In genomic region chr16:30372725-30373124, GRCh38 we compare ENCODE assay signal across 16 cellular contexts. TPM values are rescaled to one million over a fixed set of nuclear protein-coding genes. Genes with fewer than 3 reads are reported as not detected.
DNase-seq lines count a peak whose midpoint lies in the region; ATAC-seq, FAIRE-seq and TF ChIP-seq lines count a peak whose summit lies in the region.
"Had no signal": no experiment of that assay in that cellular context is flagged by ENCODE, and none has a peak within 500 bp of the region (broad histone marks: within the 10 kb centered on the region; RNA-seq: fewer than 3 reads in every experiment).

No MANE protein-coding gene starts in this region.

- no peak overlapping the region for H2AFZ ChIP-seq in trophoblast cell (ENCODE audit: insufficient read depth, low read length, poor library complexity)

- H3K23ac ChIP-seq in trophoblast cell (ENCODE audit: low read length) = no peak overlapping the region

- peaks cover 29% of the 10 kb centered on the region for H3K4me1 Mint-ChIP-seq in activated CD4-positive, alpha-beta T cell treated with anti-CD3 and anti-CD28 coated beads for 36 hours

- ATAC-seq in activated CD4-positive, alpha-beta T cell treated with anti-CD3 and anti-CD28 coated beads for 36 hours = no peak

- no peak for DNase-seq in activated CD4-positive, alpha-beta T cell treated with anti-CD3 and anti-CD28 coated beads for 36 hours
- DNase-seq in activated CD4-positive, alpha-beta T cell treated with anti-CD3 and anti-CD28 coated beads for 4 hours = no peak
- DNase-seq in NT2/D1 (ENCODE audit: low read depth, low spot score) (no peak), trophoblast cell (no peak), AG08396 (ENCODE audit: low spot score) (no peak), D721Med (ENCODE audit: insufficient read length, low spot score) (no peak), DMS114 treated with DMSO at 0.1 percent for 48 hours (lab: John Stamatoyannopoulos, UW; ENCODE audit: unreplicated experiment) (no peak)
- DNase-seq: NCI-H1417 treated with DMSO at 0.1 percent for 48 hours, NCI-H524, spleen, T-helper 9 cell, transverse colon had no signal

- H2BK12ac ChIP-seq in trophoblast cell (ENCODE audit: low read length) = peak overlapping the region; percentile 47

- H4K12ac ChIP-seq in trophoblast cell (ENCODE audit: low read depth, low read length) = no peak overlapping the region

- no peak for FAIRE-seq in D721Med (lab: Jason Lieb, UNC)

- peak overlapping the region; percentile 5 for H3K9ac ChIP-seq in NT2/D1 (ENCODE audit: insufficient read length, low read depth)
- H3K9ac ChIP-seq in trophoblast cell (ENCODE audit: low read length) = no peak overlapping the region

- H2AK5ac ChIP-seq in trophoblast cell (ENCODE audit: low read length) = no peak overlapping the region

- no peaks in the 10 kb centered on the region for H3K9me3 Mint-ChIP-seq in activated CD4-positive, alpha-beta T cell treated with anti-CD3 and anti-CD28 coated beads for 36 hours (ENCODE audit: low read depth)

- no peak overlapping the region for H3K4me3 ChIP-seq in NT2/D1 (ENCODE audit: insufficient read length, low read depth)
- no peak overlapping the region for H3K4me3 ChIP-seq in trophoblast cell (ENCODE audit: low read depth, low read length)
- H3K4me3 ChIP-seq: spleen, transverse colon had no signal

- no peak overlapping the region for H2BK5ac ChIP-seq in trophoblast cell (ENCODE audit: low read depth, low read length, poor library complexity)

- peaks cover 22% of the 10 kb centered on the region for H3K4me1 ChIP-seq in NT2/D1 (ENCODE audit: insufficient read depth, insufficient read length)
- H3K4me1 ChIP-seq in trophoblast cell (ENCODE audit: control insufficient read depth in 1 of 2, insufficient read depth in 2 of 2, low read length in 2 of 2) = peaks cover 21 to 33% of the 10 kb centered on the region in 2 experiments

- H3K9me3 ChIP-seq in NT2/D1 (ENCODE audit: insufficient read depth, low read length) (no peaks in the 10 kb centered on the region), trophoblast cell (ENCODE audit: insufficient read depth, low read depth, low read length) (no peaks in the 10 kb centered on the region)
- H3K9me3 ChIP-seq: neutrophil, spleen, transverse colon had no signal

- H3K27me3 Mint-ChIP-seq in activated CD4-positive, alpha-beta T cell treated with anti-CD3 and anti-CD28 coated beads for 36 hours = no peaks in the 10 kb centered on the region

- no peaks in the 10 kb centered on the region for H3K27me3 ChIP-seq in NT2/D1 (ENCODE audit: insufficient read depth, insufficient read length)
- no peaks in the 10 kb centered on the region for H3K27me3 ChIP-seq in trophoblast cell (ENCODE audit: insufficient read depth, low read length)
- H3K27me3 ChIP-seq: neutrophil, spleen, transverse colon had no signal

- H2BK120ac ChIP-seq in trophoblast cell (ENCODE audit: insufficient read depth, low read length, poor library complexity) = no peak overlapping the region

- no peak overlapping the region for H3K4ac ChIP-seq in trophoblast cell (ENCODE audit: low read depth, low read length)

- peaks cover 12% of the 10 kb centered on the region for H3K36me3 Mint-ChIP-seq in activated CD4-positive, alpha-beta T cell treated with anti-CD3 and anti-CD28 coated beads for 36 hours (ENCODE audit: low read depth)

- CTCF ChIA-PET in activated CD4-positive, alpha-beta T cell treated with anti-CD3 and anti-CD28 coated beads for 36 hours (lab: Charles Lee) = interaction anchor here (2.9 to 3.8 kb wide), 2 partner anchors 10 to 37 kb away, joined by 16 to 17 read pairs; partner anchors contain the start of gene SEPTIN1

- peak overlapping the region; percentile 97 for H3K27ac Mint-ChIP-seq in activated CD4-positive, alpha-beta T cell treated with anti-CD3 and anti-CD28 coated beads for 36 hours

- peaks cover 22% of the 10 kb centered on the region for H3K79me2 ChIP-seq in trophoblast cell (ENCODE audit: control insufficient read depth, insufficient read depth, low read length, poor library complexity)

- TF ChIP-seq CTCF in D721Med (IDR thresholded peaks at IDR 0.05; ENCODE audit: insufficient read depth, missing control alignments) = no peak

- H4K91ac ChIP-seq in trophoblast cell (ENCODE audit: low read depth, low read length) = no peak overlapping the region

- POLR2A ChIA-PET in activated CD4-positive, alpha-beta T cell treated with anti-CD3 and anti-CD28 coated beads for 36 hours (lab: Charles Lee) = no interaction called here

- H3K18ac ChIP-seq in trophoblast cell (ENCODE audit: low read length) = no peak overlapping the region

- H3K79me1 ChIP-seq in trophoblast cell (ENCODE audit: low read length) = peaks cover 17% of the 10 kb centered on the region

- peak overlapping the region; percentile 100 for H3K27ac ChIP-seq in cingulate gyrus (ENCODE audit: low read depth, low read length)
- H3K27ac ChIP-seq in trophoblast cell (ENCODE audit: low read depth, low read length) = no peak overlapping the region
- H3K27ac ChIP-seq: transverse colon had no signal

- intact Hi-C loops in activated CD4-positive, alpha-beta T cell treated with anti-CD3 and anti-CD28 coated beads for 36 hours (cut with DNase I, micrococcal nuclease) = loop anchor here (5.0 to 10.0 kb wide), 3 partner anchors 35 to 1548 kb away; partner anchors contain the start of genes ATXN2L (in 1 of the 2), FUS (in 1 of the 2) and ZNF771 (in 1 of the 2)

- no peak overlapping the region for H4K8ac ChIP-seq in trophoblast cell (ENCODE audit: low read depth, low read length)

- no peak overlapping the region for H3K14ac ChIP-seq in trophoblast cell (ENCODE audit: low read length)

- WGBS in trophoblast cell (ENCODE audit: extremely low coverage, insufficient coverage, insufficient read length) = no CpG with 5 or more reads among the region's 5 CpGs

- H3K4me2 ChIP-seq in trophoblast cell (ENCODE audit: low read length) = no peak overlapping the region

- H3K4me3 Mint-ChIP-seq in activated CD4-positive, alpha-beta T cell treated with anti-CD3 and anti-CD28 coated beads for 36 hours = no peak overlapping the region

- H3K36me3 ChIP-seq in NT2/D1 (ENCODE audit: insufficient read depth, insufficient read length, low read length) (peaks cover 1% of the 10 kb centered on the region), trophoblast cell (ENCODE audit: control insufficient read depth in 1 of 2, insufficient read depth in 2 of 2, low read length in 2 of 2) (peaks cover 0 to under 1% of the 10 kb centered on the region in 2 experiments)
- H3K36me3 ChIP-seq: neutrophil, spleen, transverse colon had no signal

RNA-seq across cellular contexts. Expression of gene MYL11, which starts 1.9 kb away (rescaled TPM):
- 1 to 10 TPM in 1 of 2 experiments, under 1 TPM in 1; 0.69 to 1.6 TPM for total RNA-seq in activated CD4-positive, alpha-beta T cell treated with anti-CD3 and anti-CD28 coated beads for 36 hours
- 4.0 and 5.0 TPM in 2 replicates for polyA plus RNA-seq in trophoblast cell (2013)
- total RNA-seq: A172, RPMI7951 had no signal

RNA-seq across cellular contexts. Expression of gene TBC1D10B, which starts 2.4 kb away (rescaled TPM):
- 10 to 100 TPM; 38.1 to 43.4 TPM for total RNA-seq in activated CD4-positive, alpha-beta T cell treated with anti-CD3 and anti-CD28 coated beads for 36 hours
- 29.4 and 29.9 TPM in 2 replicates for polyA plus RNA-seq in trophoblast cell (2013)

RNA-seq across cellular contexts. Expression of gene SEPTIN1, which starts 9.6 kb away (rescaled TPM):
- total RNA-seq in activated CD4-positive, alpha-beta T cell treated with anti-CD3 and anti-CD28 coated beads for 36 hours = 100 to 1,000 TPM; 155 to 159 TPM
- polyA plus RNA-seq in trophoblast cell (2013) = 1.3 and 1.5 TPM in 2 replicates
- total RNA-seq: A172, RPMI7951 had no signal

RNA-seq across cellular contexts. Expression of gene CD2BP2, which starts 17.6 kb away (rescaled TPM):
- total RNA-seq in activated CD4-positive, alpha-beta T cell treated with anti-CD3 and anti-CD28 coated beads for 36 hours = 10 to 100 TPM; 42.3 to 51.8 TPM
- 35.5 and 38.3 TPM in 2 replicates for polyA plus RNA-seq in trophoblast cell (2013)

RNA-seq across cellular contexts. Expression of gene ZNF48, which starts 22.5 kb away (rescaled TPM):
- total RNA-seq in activated CD4-positive, alpha-beta T cell treated with anti-CD3 and anti-CD28 coated beads for 36 hours = 10 to 100 TPM; 10.6 to 11.0 TPM
- polyA plus RNA-seq in trophoblast cell (2013) = 11.6 and 12.1 TPM in 2 replicates
